ENCODE assay signal across 8 cellular contexts in the genomic region with DNA sequence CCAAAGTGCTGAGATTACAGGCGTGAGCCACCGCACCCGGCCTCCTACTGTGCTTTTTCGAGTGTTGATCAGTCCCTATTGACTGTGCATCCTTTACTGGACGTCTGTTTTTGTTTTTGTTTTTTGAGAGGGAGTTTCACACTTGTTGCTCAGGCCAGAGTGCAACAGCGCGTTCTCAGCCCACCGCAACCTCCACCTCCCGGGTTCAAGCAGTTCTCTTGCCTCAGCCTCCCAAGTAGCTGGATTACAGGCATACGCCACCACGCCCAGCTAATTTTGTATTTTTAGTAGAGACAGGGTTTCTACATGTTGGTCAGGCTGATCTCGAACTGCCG. TPM values are rescaled to one million over a fixed set of nuclear protein-coding genes. Genes with fewer than 3 reads are reported as not detected.
DNase-seq lines count a peak whose midpoint lies in the region; ATAC-seq and TF ChIP-seq lines count a peak whose summit lies in the region.
"Not testable (repeated sequence)": the region's sequence is repeated elsewhere in the genome, so short reads cannot be mapped to it uniquely, and the experiment has no call there.
"Had no signal": no experiment of that assay in that cellular context is flagged by ENCODE, and none has a peak within 500 bp of the region (broad histone marks: within the 10 kb centered on the region; RNA-seq: fewer than 3 reads in every experiment).

No MANE protein-coding gene starts in this region.

- H3K27me3 ChIP-seq in DND-41 (ENCODE audit: insufficient read depth, low read length, poor library complexity); endodermal cell (ENCODE audit: control insufficient read depth, insufficient read depth, low read length, poor library complexity, severe bottlenecking); mesenchymal stem cell (ENCODE audit: control insufficient read depth in 1 of 2, insufficient read depth in 1 of 2, low read length in 2 of 2); smooth muscle cell (ENCODE audit: low read depth): not testable (repeated sequence)

- H3K4me3 Mint-ChIP-seq in WTC11 (peak overlapping the region; percentile 76), endodermal cell (peak overlapping the region; percentile 98)

- not testable (repeated sequence) for DNase-seq in DND-41; NB4 (ENCODE audit: low read depth); WTC11 (ENCODE audit: low spot score); activated naive CD4-positive, alpha-beta T cell treated with anti-CD3 and anti-CD28 coated beads, Interleukin-2, amount 50 U/mL, for 72 hours (ENCODE audit: low spot score in 2 of 2); endodermal cell; mesenchymal stem cell; smooth muscle cell (lab: John Stamatoyannopoulos, UW; ENCODE audit: unreplicated experiment)

- not testable (repeated sequence) for H3K27me3 Mint-ChIP-seq in WTC11 (ENCODE audit: low read depth); endodermal cell (ENCODE audit: insufficient read depth)

- H2BK12ac ChIP-seq in mesenchymal stem cell (ENCODE audit: low read length in 2 of 2), result not testable (repeated sequence)

- peak overlapping the region in 1 of 2 experiments; percentile 21 for H3K18ac ChIP-seq in mesenchymal stem cell (ENCODE audit: low read depth in 1 of 2, low read length in 2 of 2)

- H3K27ac Mint-ChIP-seq in WTC11, result not testable (repeated sequence)
- H3K27ac Mint-ChIP-seq in activated naive CD4-positive, alpha-beta T cell treated with anti-CD3 and anti-CD28 coated beads, Interleukin-2, amount 50 U/mL, for 72 hours, result peak overlapping the region; percentile 94 to 98
- peak overlapping the region; percentile 39 for H3K27ac Mint-ChIP-seq in endodermal cell

- H4K20me1 ChIP-seq in DND-41 (ENCODE audit: insufficient read depth, low read length); smooth muscle cell (ENCODE audit: low read depth): not testable (repeated sequence)

- 0 out of 2 replicates have a peak overlapping the region, but pooled peaks have one; percentile 37 for H3K27ac ChIP-seq in DND-41 (ENCODE audit: low read length)
- not testable (repeated sequence) for H3K27ac ChIP-seq in endodermal cell (ENCODE audit: low read depth, low read length); mesenchymal stem cell (ENCODE audit: low read length, poor library complexity, severe bottlenecking); smooth muscle cell (ENCODE audit: low read depth)

- CTCF ChIA-PET in WTC11 (lab: Charles Lee), result interaction anchor here (1.5 to 1.9 kb wide), 2 partner anchors 30 to 35 kb away, joined by 6 to 7 read pairs; no protein-coding TSS in a partner anchor

- H3K9me3 ChIP-seq in DND-41 (ENCODE audit: insufficient read depth, low read length, severe bottlenecking); endodermal cell (ENCODE audit: control insufficient read depth, low read length); mesenchymal stem cell (ENCODE audit: control insufficient read depth, low read length); smooth muscle cell (replicated peaks; ENCODE audit: low read depth): not testable (repeated sequence)

- peaks cover 28% of the 10 kb centered on the region for H3K79me1 ChIP-seq in mesenchymal stem cell (replicated peaks; ENCODE audit: low read length, poor library complexity, severe bottlenecking)

- not testable (repeated sequence) for H4K91ac ChIP-seq in mesenchymal stem cell (ENCODE audit: low read length)

- not testable (repeated sequence) for H3K4ac ChIP-seq in mesenchymal stem cell (ENCODE audit: low read depth in 1 of 2, low read length in 2 of 2)

- H4K8ac ChIP-seq in mesenchymal stem cell (ENCODE audit: low read length), result not testable (repeated sequence)

- not testable (repeated sequence) for H2AK5ac ChIP-seq in mesenchymal stem cell (ENCODE audit: low read length, severe bottlenecking)

- WGBS in endodermal cell (ENCODE audit: insufficient coverage in 1 of 2, insufficient read length in 1 of 2), 2 experiments, result 95% methylated on average over 13 of the region's 13 CpGs
- 98% methylated on average over 13 of the region's 13 CpGs for WGBS in mesenchymal stem cell
- WGBS in smooth muscle cell (ENCODE audit: low lambda C conversion rate), result 93% methylated on average over 13 of the region's 13 CpGs

- ATAC-seq in DND-41 (ENCODE audit: insufficient read depth, low read depth); WTC11; activated naive CD4-positive, alpha-beta T cell treated with anti-CD3 and anti-CD28 coated beads, Interleukin-2, amount 50 U/mL, for 72 hours: not testable (repeated sequence)

- not testable (repeated sequence) for TF ChIP-seq CTCF in DND-41 (IDR thresholded peaks at IDR 0.05; ENCODE audit: borderline replicate concordance, extremely low read depth, low read length, poor library complexity, severe bottlenecking); NB4 (IDR thresholded peaks at IDR 0.05; ENCODE audit: low read depth, low read length); WTC11 (IDR thresholded peaks at IDR 0.05); endodermal cell (conservative IDR thresholded peaks at IDR 0.05); smooth muscle cell (IDR thresholded peaks at IDR 0.05; ENCODE audit: borderline replicate concordance, insufficient read depth, poor library complexity, severe bottlenecking)

- POLR2A ChIA-PET in WTC11 (lab: Charles Lee), result interaction anchor here (1.1 kb wide), 1 partner anchor 16 kb away, joined by 4 read pairs; no protein-coding TSS in a partner anchor

- H3K4me1 Mint-ChIP-seq in WTC11 (peaks cover 18% of the 10 kb centered on the region), endodermal cell (peaks cover 15% of the 10 kb centered on the region)

- H3K36me3 ChIP-seq in DND-41 (ENCODE audit: insufficient read depth, low read length), result peaks cover 35% of the 10 kb centered on the region
- peaks cover 35% of the 10 kb centered on the region for H3K36me3 ChIP-seq in endodermal cell (ENCODE audit: control insufficient read depth, insufficient read depth, low read length)
- H3K36me3 ChIP-seq in mesenchymal stem cell (ENCODE audit: control insufficient read depth in 1 of 2, insufficient read depth in 2 of 2, low read depth in 1 of 2, low read length in 2 of 2), result peaks cover 8 to 31% of the 10 kb centered on the region in 2 experiments
- H3K36me3 ChIP-seq in smooth muscle cell (ENCODE audit: low read depth), result not testable (repeated sequence)

- not testable (repeated sequence) for H2AFZ ChIP-seq in DND-41 (ENCODE audit: low read depth, low read length); mesenchymal stem cell (ENCODE audit: low read depth, low read length); smooth muscle cell (ENCODE audit: low read depth)

- not testable (repeated sequence) for H3K14ac ChIP-seq in mesenchymal stem cell (ENCODE audit: low read length in 2 of 2)

- not testable (repeated sequence) for H2BK5ac ChIP-seq in mesenchymal stem cell (ENCODE audit: low read depth, low read length, poor library complexity, severe bottlenecking)

- H2BK15ac ChIP-seq in mesenchymal stem cell (ENCODE audit: low read depth, poor library complexity, severe bottlenecking), result not testable (repeated sequence)

- not testable (repeated sequence) for H2BK120ac ChIP-seq in mesenchymal stem cell (ENCODE audit: low read depth, low read length)

- H3F3A ChIP-seq in smooth muscle cell (ENCODE audit: low read depth), result not testable (repeated sequence)

- H3K9me3 Mint-ChIP-seq in WTC11; activated naive CD4-positive, alpha-beta T cell treated with anti-CD3 and anti-CD28 coated beads, Interleukin-2, amount 50 U/mL, for 72 hours; endodermal cell: not testable (repeated sequence)

- TF ChIP-seq POLR2A in NB4 (IDR thresholded peaks at IDR 0.05; ENCODE audit: extremely low read depth, insufficient read length), result not testable (repeated sequence)

- H3K4me2 ChIP-seq in DND-41 (ENCODE audit: insufficient read depth, low read length) (peak overlapping the region; percentile 68), smooth muscle cell (peak overlapping the region; percentile 89)
- not testable (repeated sequence) for H3K4me2 ChIP-seq in mesenchymal stem cell (ENCODE audit: low read length, poor library complexity, severe bottlenecking)

- H3K79me2 ChIP-seq in DND-41 (ENCODE audit: insufficient read depth, low read length) (peaks cover 78% of the 10 kb centered on the region), smooth muscle cell (ENCODE audit: low read depth) (peaks cover 37% of the 10 kb centered on the region)

- H3K4me3 ChIP-seq in DND-41 (ENCODE audit: low read depth in 1 of 2, low read length in 2 of 2), result peak overlapping the region in 1 of 2 experiments; percentile 91; a peak in 2 of 4 replicates
- H3K4me3 ChIP-seq in NB4 (ENCODE audit: low read depth, low read length), result peak overlapping the region; percentile 88
- H3K4me3 ChIP-seq in endodermal cell (ENCODE audit: low read length), result peak overlapping the region; percentile 96
- H3K4me3 ChIP-seq in mesenchymal stem cell (ENCODE audit: insufficient read depth in 1 of 2, low read depth in 1 of 2, low read length in 2 of 2), result peak overlapping the region in 1 of 2 experiments; percentile 94
- not testable (repeated sequence) for H3K4me3 ChIP-seq in smooth muscle cell

- H3K9ac ChIP-seq in DND-41 (ENCODE audit: low read depth, low read length) (peak overlapping the region; percentile 98), mesenchymal stem cell (ENCODE audit: low read length) (peak overlapping the region; percentile 98)
- not testable (repeated sequence) for H3K9ac ChIP-seq in endodermal cell (ENCODE audit: extremely low read depth, low read length, poor library complexity, severe bottlenecking); smooth muscle cell (ENCODE audit: low read depth)

- H3K4me1 ChIP-seq in DND-41 (ENCODE audit: insufficient read depth, low read length), result peaks cover 52% of the 10 kb centered on the region
- H3K4me1 ChIP-seq in endodermal cell (ENCODE audit: control insufficient read depth, insufficient read depth, low read length); mesenchymal stem cell (ENCODE audit: control insufficient read depth, insufficient read depth, low read depth, low read length): not testable (repeated sequence)
- H3K4me1 ChIP-seq in smooth muscle cell (ENCODE audit: low read depth), result peaks cover 14% of the 10 kb centered on the region

- peak overlapping the region in 1 of 2 experiments; percentile 87 for H3K23ac ChIP-seq in mesenchymal stem cell (ENCODE audit: low read length in 2 of 2)

- H3K36me3 Mint-ChIP-seq in WTC11, result peaks cover 21% of the 10 kb centered on the region
- H3K36me3 Mint-ChIP-seq in activated naive CD4-positive, alpha-beta T cell treated with anti-CD3 and anti-CD28 coated beads, Interleukin-2, amount 50 U/mL, for 72 hours, result peaks cover 22 to 51% of the 10 kb centered on the region in 2 donors
- peaks cover 37% of the 10 kb centered on the region for H3K36me3 Mint-ChIP-seq in endodermal cell (ENCODE audit: low read depth)

RNA-seq across cellular contexts. Expression of a gene that starts 1.4 kb away (rescaled TPM):
- 16.5 to 22.2 TPM (median 19.2 TPM) in 3 replicates for total RNA-seq in WTC11 (2021)
- total RNA-seq in activated naive CD4-positive, alpha-beta T cell treated with anti-CD3 and anti-CD28 coated beads, Interleukin-2, amount 50 U/mL, for 72 hours, result 10 to 100 TPM; 24.8 to 33.4 TPM
- 10 to 100 TPM; 26.9 to 31.6 TPM for total RNA-seq in endodermal cell
- 21.1 TPM for polyA plus RNA-seq in endodermal cell (2013, experiment 1 of 2)
- 18.1 TPM for polyA plus RNA-seq in endodermal cell (2013, experiment 2 of 2)
- 11.1 TPM for polyA plus RNA-seq in mesenchymal stem cell (2013, experiment 1 of 2)
- polyA plus RNA-seq in mesenchymal stem cell (2013, experiment 2 of 2), result 11.2 TPM
- 10.8 and 11.8 TPM in 2 replicates for total RNA-seq in smooth muscle cell
- 6.0 and 9.7 TPM in 2 replicates for polyA plus RNA-seq in smooth muscle cell

RNA-seq across cellular contexts. Expression of a gene that starts 1.5 kb away (rescaled TPM):
- total RNA-seq in WTC11 (2021) (167 to 177 TPM (median 173 TPM) in 3 replicates), endodermal cell (10 to 100 TPM; 66.7 to 68.6 TPM), smooth muscle cell (33.9 and 38.9 TPM in 2 replicates)
- 10 to 100 TPM; 47.6 to 59.9 TPM for total RNA-seq in activated naive CD4-positive, alpha-beta T cell treated with anti-CD3 and anti-CD28 coated beads, Interleukin-2, amount 50 U/mL, for 72 hours
- polyA plus RNA-seq in endodermal cell (2013, experiment 1 of 2), result 57.3 TPM
- 57.2 TPM for polyA plus RNA-seq in endodermal cell (2013, experiment 2 of 2)
- polyA plus RNA-seq in mesenchymal stem cell (2013, experiment 1 of 2), result 18.9 TPM
- polyA plus RNA-seq in mesenchymal stem cell (2013, experiment 2 of 2), result 18.5 TPM
- 16.4 and 21.4 TPM in 2 replicates for polyA plus RNA-seq in smooth muscle cell

RNA-seq across cellular contexts. Expression of a gene that starts 32.3 kb away (rescaled TPM):
- total RNA-seq in WTC11 (2021) (not detected in 3 replicates), endodermal cell (not detected), smooth muscle cell (not detected in 2 replicates)
- not detected for total RNA-seq in activated naive CD4-positive, alpha-beta T cell treated with anti-CD3 and anti-CD28 coated beads, Interleukin-2, amount 50 U/mL, for 72 hours
- polyA plus RNA-seq in endodermal cell (2013, experiment 1 of 2), result not detected
- polyA plus RNA-seq in endodermal cell (2013, experiment 2 of 2), result not detected
- not detected for polyA plus RNA-seq in mesenchymal stem cell (2013, experiment 1 of 2)
- not detected for polyA plus RNA-seq in mesenchymal stem cell (2013, experiment 2 of 2)
- polyA plus RNA-seq in smooth muscle cell, result not detected in 2 replicates
- total RNA-seq: left colon had no signal
